In genomic region chr6:169174516-169175359, GRCh38 we compare ENCODE assay signal across 1 cellular context.
TF ChIP-seq lines count a peak whose summit lies in the region.

No MANE protein-coding gene starts in this region.

TF ChIP-seq in HEK293T, 16 proteins besides CTCF, POLR2A, EP300 and RAD21 (continued from another document):
- no peak for TF ChIP-seq BHLHE40 (IDR thresholded peaks at IDR 0.05; ENCODE audit: borderline replicate concordance)
- no peak for TF ChIP-seq ELF4 (IDR thresholded peaks at IDR 0.05)
- no peak for TF ChIP-seq FOXM1 (IDR thresholded peaks at IDR 0.05; ENCODE audit: borderline replicate concordance)
- TF ChIP-seq ZNF384 (IDR thresholded peaks at IDR 0.05), result no peak
- TF ChIP-seq LEF1 (IDR thresholded peaks at IDR 0.05; ENCODE audit: borderline replicate concordance), result no peak
- TF ChIP-seq FOXK2 (IDR thresholded peaks at IDR 0.05), result no peak
- no peak for TF ChIP-seq FOXA1 (IDR thresholded peaks at IDR 0.05)
- no peak for TF ChIP-seq L3MBTL2 (conservative IDR thresholded peaks at IDR 0.05)
- TF ChIP-seq NFRKB (IDR thresholded peaks at IDR 0.05), result no peak
- TF ChIP-seq CTBP1 (IDR thresholded peaks at IDR 0.05; ENCODE audit: borderline replicate concordance), result no peak
- no peak for TF ChIP-seq SUZ12 (IDR thresholded peaks at IDR 0.05)
- no peak for TF ChIP-seq SP1 (IDR thresholded peaks at IDR 0.05)
